8 cellular contexts compared by ENCODE assay signal in genomic region chr12:11652351-11653040, GRCh38. TPM values are rescaled to one million over a fixed set of nuclear protein-coding genes. Genes with fewer than 3 reads are reported as not detected.
A peak's percentile ranks its signal among the peaks of the same experiment; 100 is the strongest.
DNase-seq lines count a peak whose midpoint lies in the region; ATAC-seq and TF ChIP-seq lines count a peak whose summit lies in the region.

No MANE protein-coding gene starts in this region.

- TF ChIP-seq CTCF in AG10803 (conservative IDR thresholded peaks at IDR 0.05; ENCODE audit: low read length): no peak
- no peak for TF ChIP-seq CTCF in hepatocyte (IDR thresholded peaks at IDR 0.05; ENCODE audit: poor library complexity)

- H3K4me2 ChIP-seq in hepatocyte (peak overlapping the region; percentile 79), skeletal muscle satellite cell (ENCODE audit: low read length) (peak overlapping the region; percentile 91)

- H3K27ac ChIP-seq in hepatocyte: peak overlapping the region; percentile 97

- H4K20me1 ChIP-seq in hepatocyte (ENCODE audit: insufficient read depth, poor library complexity, severe bottlenecking): peaks cover 2% of the 10 kb centered on the region

- WGBS in hepatocyte (ENCODE audit: low lambda C conversion rate, missing lambda C conversion rate): 33% methylated on average over 16 of the region's 16 CpGs

- DNase-seq in AG10803 (ENCODE audit: low read depth): peak; percentile 81
- peak; percentile 75 for DNase-seq in NAMALWA (ENCODE audit: low spot score)
- DNase-seq in amniotic epithelial cell (ENCODE audit: low read depth): peak; percentile 85
- peak; percentile 20 for DNase-seq in hepatocyte (ENCODE audit: low spot score)
- DNase-seq in NCI-H748 (lab: John Stamatoyannopoulos, UW; ENCODE audit: unreplicated experiment): no peak

- no peak overlapping the region for H2AFZ ChIP-seq in hepatocyte

- H3K4me3 ChIP-seq in AG10803 (ENCODE audit: low read length) (peak overlapping the region; percentile 95), hepatocyte (peak overlapping the region; percentile 12), skeletal muscle satellite cell (ENCODE audit: low read length) (peak overlapping the region; percentile 80)

- H3K9me3 ChIP-seq in hepatocyte (ENCODE audit: low read depth) (no peaks in the 10 kb centered on the region), skeletal muscle satellite cell (replicated peaks; ENCODE audit: low read length) (no peaks in the 10 kb centered on the region)

- H3K27me3 ChIP-seq in hepatocyte (no peaks in the 10 kb centered on the region), skeletal muscle satellite cell (ENCODE audit: control insufficient read depth, insufficient read depth, low read length) (no peaks in the 10 kb centered on the region)

- peaks cover 72% of the 10 kb centered on the region for H3K79me2 ChIP-seq in hepatocyte

- no peaks in the 10 kb centered on the region for H3K9me2 ChIP-seq in hepatocyte (replicated peaks; ENCODE audit: insufficient read depth)

- ATAC-seq in GM19035 (IDR thresholded peaks at IDR 0.05; ENCODE audit: unreplicated experiment): peak; percentile 23
- ATAC-seq in GM21528 (IDR thresholded peaks at IDR 0.05; ENCODE audit: low FRiP score, unreplicated experiment): no peak

- H3K4me1 ChIP-seq in hepatocyte (ENCODE audit: insufficient read depth) (peaks cover 10% of the 10 kb centered on the region), skeletal muscle satellite cell (ENCODE audit: control insufficient read depth, insufficient read depth, low read length) (peaks cover 27% of the 10 kb centered on the region)

- H3K36me3 ChIP-seq in hepatocyte (replicated peaks; ENCODE audit: insufficient read depth, low read depth) (no peaks in the 10 kb centered on the region), skeletal muscle satellite cell (ENCODE audit: insufficient read depth, low read length) (no peaks in the 10 kb centered on the region)

- peak overlapping the region; percentile 15 for H3K9ac ChIP-seq in skeletal muscle satellite cell (ENCODE audit: low read depth, low read length)

RNA-seq across cellular contexts. Expression of gene ETV6, which starts 3.0 kb away (rescaled TPM):
- 8.0 and 8.8 TPM in 2 replicates for total RNA-seq in hepatocyte
- 9.7 and 11.9 TPM in 2 replicates for polyA plus RNA-seq in hepatocyte
- 4.3 and 4.4 TPM in 2 replicates for total RNA-seq in skeletal muscle satellite cell (2012; rRNA removed)

Comparison
In these comparisons a context has a peak if more than half of its experiments do, and no peak if none do; other contexts are left out.
1. H3K4me3 ChIP-seq: peak in every context shown above with its lines; median percentile 95 in AG10803; 80 in skeletal muscle satellite cell; 12 in hepatocyte.